19 cellular contexts compared by ENCODE assay signal in the genomic region with DNA sequence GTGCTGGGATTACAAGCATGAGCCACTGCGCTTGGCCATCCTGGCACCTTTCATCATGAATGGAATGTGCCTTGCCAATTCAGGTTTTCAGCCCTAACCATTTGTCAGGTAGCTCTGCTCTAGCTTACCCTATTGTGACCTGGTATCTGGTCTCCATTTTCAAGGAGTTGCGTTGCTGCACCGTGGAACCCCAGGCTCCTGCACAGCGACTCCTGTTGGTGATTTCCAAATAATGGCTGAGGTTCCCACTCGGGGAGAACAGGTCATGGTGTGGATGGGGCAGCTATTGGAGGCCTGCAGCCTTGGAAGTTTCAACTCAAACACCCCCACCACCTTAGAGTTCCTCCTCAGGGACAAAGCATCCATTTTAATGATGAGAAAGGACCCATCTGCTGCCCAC. TPM values are rescaled to one million over a fixed set of nuclear protein-coding genes. Genes with fewer than 3 reads are reported as not detected.
"Had no signal": no experiment of that assay in that cellular context is flagged by ENCODE, and none has a peak within 500 bp of the region (broad histone marks: within the 10 kb centered on the region; RNA-seq: fewer than 3 reads in every experiment).

No MANE protein-coding gene starts in this region.

- H3K4me3 ChIP-seq: gastrocnemius medialis, heart right ventricle, psoas muscle, right lobe of liver, suprapubic skin, thyroid gland, upper lobe of left lung, uterus had no signal

- H3K9me3 Mint-ChIP-seq: naive thymus-derived CD4-positive, alpha-beta T cell; nephron progenitor cell; stimulated activated effector memory CD8-positive, alpha-beta T cell treated with anti-CD3 and anti-CD28 coated beads, Interleukin-12 subunit alpha, Interleukin-12 subunit beta, amount 100 ng/mL, for 72 hours had no signal

- H3K27ac Mint-ChIP-seq: naive thymus-derived CD4-positive, alpha-beta T cell; nephron progenitor cell; stimulated activated effector memory CD8-positive, alpha-beta T cell treated with anti-CD3 and anti-CD28 coated beads, Interleukin-12 subunit alpha, Interleukin-12 subunit beta, amount 100 ng/mL, for 72 hours had no signal

- H3K27ac ChIP-seq: gastrocnemius medialis, heart right ventricle, psoas muscle, right lobe of liver, suprapubic skin, thyroid gland, upper lobe of left lung, uterus had no signal

- DNase-seq: effector CD8-positive, alpha-beta T cell; gastrocnemius medialis; heart right ventricle; hypothalamus; kidney glomerular epithelial cell; naive thymus-derived CD4-positive, alpha-beta T cell; nephron progenitor cell; psoas muscle; retina; right lobe of liver; stimulated activated CD4-positive, alpha-beta T cell treated with anti-CD3 and anti-CD28 coated beads, Interleukin-4, amount 100 ng/mL, for 1 hour; stimulated activated CD8-positive, alpha-beta memory T cell treated with anti-CD3 and anti-CD28 coated beads, Interleukin-4, amount 100 ng/mL, for 48 hours; stimulated activated naive CD8-positive, alpha-beta T cell treated with anti-CD3 and anti-CD28 coated beads, Interleukin-15, Interleukin-2, amounts not matched to agents 100 U/mL and 50 U/mL, for 24 hours; thyroid gland; upper lobe of left lung; uterus had no signal

- ATAC-seq: esophagus mucosa; gastrocnemius medialis; heart right ventricle; naive thymus-derived CD4-positive, alpha-beta T cell; psoas muscle; right lobe of liver; stimulated activated effector memory CD8-positive, alpha-beta T cell treated with anti-CD3 and anti-CD28 coated beads, Interleukin-12 subunit alpha, Interleukin-12 subunit beta, amount 100 ng/mL, for 72 hours; stimulated activated naive CD8-positive, alpha-beta T cell treated with anti-CD3 and anti-CD28 coated beads, Interleukin-15, Interleukin-2, amounts not matched to agents 100 U/mL and 50 U/mL, for 24 hours had no signal

- H3K36me3 Mint-ChIP-seq: naive thymus-derived CD4-positive, alpha-beta T cell had no signal

- H3K36me3 ChIP-seq: gastrocnemius medialis, heart right ventricle, right lobe of liver, suprapubic skin, thyroid gland, upper lobe of left lung, uterus had no signal

- H3K4me1 ChIP-seq: gastrocnemius medialis, heart right ventricle, psoas muscle, right lobe of liver, suprapubic skin, thyroid gland, upper lobe of left lung, uterus had no signal

- H3K9me3 ChIP-seq: gastrocnemius medialis, heart right ventricle, psoas muscle, right lobe of liver, suprapubic skin, thyroid gland, upper lobe of left lung, uterus had no signal

- H3K27me3 ChIP-seq: right lobe of liver, thyroid gland, uterus had no signal

- H3K4me3 Mint-ChIP-seq: naive thymus-derived CD4-positive, alpha-beta T cell; nephron progenitor cell; stimulated activated effector memory CD8-positive, alpha-beta T cell treated with anti-CD3 and anti-CD28 coated beads, Interleukin-12 subunit alpha, Interleukin-12 subunit beta, amount 100 ng/mL, for 72 hours had no signal

RNA-seq across cellular contexts. Expression of a gene that starts 18.7 kb away (rescaled TPM):
- polyA plus RNA-seq: naive thymus-derived CD4-positive, alpha-beta T cell had no signal
